Comparison of ENCODE assay signal across 10 cellular contexts in the genomic region with DNA sequence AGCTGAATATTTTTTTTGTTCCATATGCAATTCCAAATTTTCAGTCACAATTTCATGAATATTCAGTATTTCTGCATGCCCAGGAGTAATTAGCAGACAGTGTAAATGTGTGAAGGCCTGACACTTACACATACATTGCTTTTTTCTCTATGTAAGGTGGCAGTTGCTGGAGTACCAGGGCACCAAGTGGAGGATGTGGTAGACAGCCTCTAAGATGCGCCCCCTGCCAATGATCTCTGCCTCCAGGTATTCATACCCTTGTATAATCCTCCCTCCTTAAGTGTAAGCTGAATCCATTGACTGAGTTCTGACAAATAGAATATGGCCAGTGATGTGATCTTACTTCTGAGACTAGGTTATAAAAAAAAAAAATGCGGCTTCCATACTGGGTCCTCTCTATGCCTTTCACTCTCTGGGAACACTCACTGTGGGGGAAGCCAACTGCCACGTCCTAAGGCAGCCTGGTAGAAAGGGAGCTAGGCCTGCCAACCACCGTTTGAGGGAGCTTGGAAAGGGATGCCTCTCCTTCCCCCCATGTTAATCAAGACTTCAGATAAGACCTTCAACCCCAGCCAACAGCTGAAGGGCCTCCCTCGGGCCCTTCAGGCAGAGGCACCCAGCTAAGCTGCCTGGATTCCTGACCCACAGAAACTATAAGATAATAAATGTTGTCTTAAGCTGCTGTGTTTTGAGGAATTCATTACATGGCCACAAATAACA.
DNase-seq lines count a peak whose midpoint lies in the region; ATAC-seq and TF ChIP-seq lines count a peak whose summit lies in the region.
"Had no signal": no experiment of that assay in that cellular context is flagged by ENCODE, and none has a peak within 500 bp of the region (broad histone marks: within the 10 kb centered on the region; RNA-seq: fewer than 3 reads in every experiment).

No MANE protein-coding gene starts in this region.

- no peaks in the 10 kb centered on the region for H3K27me3 Mint-ChIP-seq in dendritic cell treated with granulocyte-macrophage colony-stimulating factor and Interleukin-4, amounts not matched to agents 40 ng/mL and 50 ng/mL, for 4 days
- no peaks in the 10 kb centered on the region for H3K27me3 Mint-ChIP-seq in natural killer cell (ENCODE audit: low read depth in 2 of 2)

- H3K27ac ChIP-seq in right atrium auricular region (peak overlapping the region; percentile 96 to 99), uterus (peak overlapping the region; percentile 98 to 100)

- no peak for ATAC-seq in Right ventricle myocardium inferior
- ATAC-seq in natural killer cell = no peak
- ATAC-seq in GM21390 (IDR thresholded peaks at IDR 0.05; ENCODE audit: unreplicated experiment) = no peak
- ATAC-seq: pancreas had no signal

- no peaks in the 10 kb centered on the region for H3K27me3 ChIP-seq in right atrium auricular region
- no peaks in the 10 kb centered on the region for H3K27me3 ChIP-seq in uterus
- H3K27me3 ChIP-seq: pancreas had no signal

- H3K4me3 ChIP-seq in right atrium auricular region = no peak overlapping the region
- no peak overlapping the region for H3K4me3 ChIP-seq in uterus
- H3K4me3 ChIP-seq: pancreas had no signal

- H3K9me3 ChIP-seq in right atrium auricular region (no peaks in the 10 kb centered on the region), uterus (no peaks in the 10 kb centered on the region)
- H3K9me3 ChIP-seq: pancreas had no signal

- H3K4me3 Mint-ChIP-seq in dendritic cell treated with granulocyte-macrophage colony-stimulating factor and Interleukin-4, amounts not matched to agents 40 ng/mL and 50 ng/mL, for 4 days = no peak overlapping the region
- peak overlapping the region; percentile 96 for H3K4me3 Mint-ChIP-seq in natural killer cell

- TF ChIP-seq CTCF in right atrium auricular region (IDR thresholded peaks at IDR 0.05) = no peak
- TF ChIP-seq CTCF in natural killer cell (IDR thresholded peaks at IDR 0.05) = no peak
- TF ChIP-seq CTCF in uterus (IDR thresholded peaks at IDR 0.05) = no peak

- H3K4me1 ChIP-seq in right atrium auricular region (peaks cover 4 to 57% of the 10 kb centered on the region in 2 donors), uterus (peaks cover 20 to 32% of the 10 kb centered on the region in 2 donors)

- H3K4me1 Mint-ChIP-seq in dendritic cell treated with granulocyte-macrophage colony-stimulating factor and Interleukin-4, amounts not matched to agents 40 ng/mL and 50 ng/mL, for 4 days (ENCODE audit: low read depth) = peaks cover 36% of the 10 kb centered on the region
- H3K4me1 Mint-ChIP-seq in natural killer cell = peaks cover 44 to 45% of the 10 kb centered on the region in 2 donors

- peak overlapping the region; percentile 15 for H3K27ac Mint-ChIP-seq in dendritic cell treated with granulocyte-macrophage colony-stimulating factor and Interleukin-4, amounts not matched to agents 40 ng/mL and 50 ng/mL, for 4 days
- peak overlapping the region; percentile 92 to 96 for H3K27ac Mint-ChIP-seq in natural killer cell

- no peaks in the 10 kb centered on the region for H3K36me3 ChIP-seq in right atrium auricular region
- no peaks in the 10 kb centered on the region for H3K36me3 ChIP-seq in uterus
- H3K36me3 ChIP-seq: pancreas had no signal

- no peak for DNase-seq in right atrium auricular region (ENCODE audit: low spot score)
- no peak for DNase-seq in Right ventricle myocardium inferior (ENCODE audit: missing footprints)
- no peak for DNase-seq in natural killer cell
- DNase-seq in uterus = peak in 1 of 2 donors; percentile 12
- DNase-seq in middle frontal gyrus (ENCODE audit: extremely low spot score, low spot score) = no peak
- DNase-seq in AG20443 (ENCODE audit: low spot score) = no peak
- DNase-seq: activated CD4-positive, CD25-positive, alpha-beta regulatory T cell treated with anti-CD3 and anti-CD28 coated beads, Interleukin-2, amount 50 U/mL, for 72 hours; pancreas had no signal

- H3K9me3 Mint-ChIP-seq in dendritic cell treated with granulocyte-macrophage colony-stimulating factor and Interleukin-4, amounts not matched to agents 40 ng/mL and 50 ng/mL, for 4 days = no peaks in the 10 kb centered on the region
- H3K9me3 Mint-ChIP-seq in natural killer cell = no peaks in the 10 kb centered on the region

- no peaks in the 10 kb centered on the region for H3K36me3 Mint-ChIP-seq in dendritic cell treated with granulocyte-macrophage colony-stimulating factor and Interleukin-4, amounts not matched to agents 40 ng/mL and 50 ng/mL, for 4 days (ENCODE audit: low read depth)
- no peaks in the 10 kb centered on the region for H3K36me3 Mint-ChIP-seq in natural killer cell

- intact Hi-C loops in Right ventricle myocardium inferior (cut with DNase I) = loop anchor here (5.0 kb wide), 2 partner anchors 47 to 98 kb away; a partner anchor contains a TSS
- intact Hi-C loops in dendritic cell treated with granulocyte-macrophage colony-stimulating factor and Interleukin-4, amounts not matched to agents 40 ng/mL and 50 ng/mL, for 4 days (cut with micrococcal nuclease) = no loop called here
- intact Hi-C loops in natural killer cell (cut with micrococcal nuclease) = loop anchor here (5.0 kb wide), 1 partner anchor 38 kb away; no protein-coding TSS in a partner anchor
- intact Hi-C loops in uterus (cut with DNase I; ENCODE audit: low total_unique reads) = loop anchor here (2.0 kb wide), 1 partner anchor 32 kb away; no protein-coding TSS in a partner anchor

- TF ChIP-seq POLR2A in uterus (IDR thresholded peaks at IDR 0.05) = no peak
